In genomic region chr1:29657816-29658215, GRCh38 we compare ENCODE assay signal across 25 cellular contexts.
DNase-seq lines count a peak whose midpoint lies in the region; ATAC-seq and TF ChIP-seq lines count a peak whose summit lies in the region.
"Had no signal": no experiment of that assay in that cellular context is flagged by ENCODE, and none has a peak within 500 bp of the region (broad histone marks: within the 10 kb centered on the region; RNA-seq: fewer than 3 reads in every experiment).

No MANE protein-coding gene starts in this region.

- H3K27me3 ChIP-seq in endodermal cell (ENCODE audit: control insufficient read depth, insufficient read depth, low read length, poor library complexity, severe bottlenecking) (no peaks in the 10 kb centered on the region), GM23338 (ENCODE audit: insufficient read depth) (no peaks in the 10 kb centered on the region)
- H3K27me3 ChIP-seq: BLaER1, MG63 had no signal

- H3K4me1 ChIP-seq in endodermal cell (ENCODE audit: control insufficient read depth, insufficient read depth, low read length) (no peaks in the 10 kb centered on the region), GM23338 (ENCODE audit: insufficient read depth) (no peaks in the 10 kb centered on the region)
- H3K4me1 ChIP-seq: BLaER1 had no signal

- no peaks in the 10 kb centered on the region for H3K9me3 ChIP-seq in endodermal cell (ENCODE audit: control insufficient read depth, low read length)

- H3K9me3 Mint-ChIP-seq in natural killer cell treated with Interleukin-12 subunit alpha and Interleukin-12 subunit beta and Interleukin-15 and Interleukin-18, amount 100 ng/mL, for 72 hours: peaks cover 8% of the 10 kb centered on the region
- H3K9me3 Mint-ChIP-seq in natural killer cell: peaks cover 4% of the 10 kb centered on the region in 2 donors
- H3K9me3 Mint-ChIP-seq in endodermal cell: peaks cover 4% of the 10 kb centered on the region
- H3K9me3 Mint-ChIP-seq in progenitor cell of endocrine pancreas (ENCODE audit: low read depth): peaks cover 23% of the 10 kb centered on the region
- peaks cover 18% of the 10 kb centered on the region for H3K9me3 Mint-ChIP-seq in GM23338

- no peaks in the 10 kb centered on the region for H3K36me3 ChIP-seq in endodermal cell (ENCODE audit: control insufficient read depth, insufficient read depth, low read length)
- H3K36me3 ChIP-seq in GM23338 (ENCODE audit: insufficient read depth): no peaks in the 10 kb centered on the region
- H3K36me3 ChIP-seq: BLaER1, MG63 had no signal

- H3K4me2 ChIP-seq in GM23338: no peak overlapping the region
- H3K4me2 ChIP-seq: BLaER1 had no signal

- H3K79me2 ChIP-seq in GM23338 (replicated peaks; ENCODE audit: insufficient read depth): no peaks in the 10 kb centered on the region

- peaks cover 39 to 57% of the 10 kb centered on the region in 2 donors for H3K27me3 Mint-ChIP-seq in natural killer cell treated with Interleukin-12 subunit alpha and Interleukin-12 subunit beta and Interleukin-15 and Interleukin-18, amount 100 ng/mL, for 72 hours
- H3K27me3 Mint-ChIP-seq in natural killer cell (ENCODE audit: low read depth in 2 of 2) (peaks cover 24 to 44% of the 10 kb centered on the region in 2 donors), endodermal cell (ENCODE audit: insufficient read depth) (peaks cover 11% of the 10 kb centered on the region), progenitor cell of endocrine pancreas (no peaks in the 10 kb centered on the region), GM23338 (ENCODE audit: insufficient read depth, low read depth, poor library complexity) (peaks cover 9% of the 10 kb centered on the region)

- no peaks in the 10 kb centered on the region for H3F3A ChIP-seq in GM23338 (replicated peaks; ENCODE audit: low read depth)

- intact Hi-C loops in natural killer cell (cut with micrococcal nuclease): no loop called here
- intact Hi-C loops in left ventricle myocardium superior (cut with micrococcal nuclease): no loop called here

- no peaks in the 10 kb centered on the region for H3K4me1 Mint-ChIP-seq in natural killer cell treated with Interleukin-12 subunit alpha and Interleukin-12 subunit beta and Interleukin-15 and Interleukin-18, amount 100 ng/mL, for 72 hours (ENCODE audit: low read depth in 2 of 2)
- no peaks in the 10 kb centered on the region for H3K4me1 Mint-ChIP-seq in natural killer cell
- no peaks in the 10 kb centered on the region for H3K4me1 Mint-ChIP-seq in endodermal cell
- H3K4me1 Mint-ChIP-seq in progenitor cell of endocrine pancreas (ENCODE audit: low read depth): peaks cover 18% of the 10 kb centered on the region
- H3K4me1 Mint-ChIP-seq in GM23338: peaks cover 4% of the 10 kb centered on the region
- H3K4me1 Mint-ChIP-seq: CD4-positive, CD25-positive, alpha-beta regulatory T cell had no signal

- no peak overlapping the region for H3K9ac ChIP-seq in endodermal cell (ENCODE audit: extremely low read depth, low read length, poor library complexity, severe bottlenecking)
- H3K9ac ChIP-seq: BLaER1 had no signal

- no peak overlapping the region for H3K4me3 Mint-ChIP-seq in natural killer cell treated with Interleukin-12 subunit alpha and Interleukin-12 subunit beta and Interleukin-15 and Interleukin-18, amount 100 ng/mL, for 72 hours
- H3K4me3 Mint-ChIP-seq in natural killer cell (no peak overlapping the region), endodermal cell (no peak overlapping the region), progenitor cell of endocrine pancreas (ENCODE audit: low read depth) (no peak overlapping the region), GM23338 (no peak overlapping the region)
- H3K4me3 Mint-ChIP-seq: CD4-positive, CD25-positive, alpha-beta regulatory T cell had no signal

- H3K36me3 Mint-ChIP-seq in natural killer cell treated with Interleukin-12 subunit alpha and Interleukin-12 subunit beta and Interleukin-15 and Interleukin-18, amount 100 ng/mL, for 72 hours: peaks cover 7% of the 10 kb centered on the region
- H3K36me3 Mint-ChIP-seq in natural killer cell: peaks cover 9% of the 10 kb centered on the region
- H3K36me3 Mint-ChIP-seq in endodermal cell (ENCODE audit: low read depth): no peaks in the 10 kb centered on the region
- H3K36me3 Mint-ChIP-seq in progenitor cell of endocrine pancreas (ENCODE audit: insufficient read depth): peaks cover 9% of the 10 kb centered on the region
- no peaks in the 10 kb centered on the region; the same call in 2 of the 3 replicates for H3K36me3 Mint-ChIP-seq in GM23338 (ENCODE audit: low read depth)
- H3K36me3 Mint-ChIP-seq: CD4-positive, CD25-positive, alpha-beta regulatory T cell had no signal

- H3K27ac ChIP-seq in endodermal cell (ENCODE audit: low read depth, low read length): no peak overlapping the region
- H3K27ac ChIP-seq in GM23338 (ENCODE audit: low read depth): no peak overlapping the region
- H3K27ac ChIP-seq: BLaER1 had no signal

- H4K20me1 ChIP-seq in GM23338 (replicated peaks; ENCODE audit: insufficient read depth): no peaks in the 10 kb centered on the region
- H4K20me1 ChIP-seq: BLaER1 had no signal

- H3K4me3 ChIP-seq in endodermal cell (ENCODE audit: low read length) (no peak overlapping the region), GM23338 (no peak overlapping the region)
- H3K4me3 ChIP-seq: BLaER1, MG63 had no signal

- no peak for TF ChIP-seq CTCF in natural killer cell (IDR thresholded peaks at IDR 0.05)
- no peak for TF ChIP-seq CTCF in endodermal cell (conservative IDR thresholded peaks at IDR 0.05)
- TF ChIP-seq CTCF in progenitor cell of endocrine pancreas (IDR thresholded peaks at IDR 0.05; ENCODE audit: unreplicated experiment): no peak
- no peak for TF ChIP-seq CTCF in GM23338 (conservative IDR thresholded peaks at IDR 0.05; ENCODE audit: low read depth in 2 of 2)

- WGBS in endodermal cell (ENCODE audit: insufficient coverage in 1 of 2, insufficient read length in 1 of 2), 2 experiments: 82 to 89% methylated on average over 1 of the region's 2 CpGs

- no peak overlapping the region for H3K27ac Mint-ChIP-seq in natural killer cell treated with Interleukin-12 subunit alpha and Interleukin-12 subunit beta and Interleukin-15 and Interleukin-18, amount 100 ng/mL, for 72 hours
- H3K27ac Mint-ChIP-seq in natural killer cell: no peak overlapping the region
- no peak overlapping the region for H3K27ac Mint-ChIP-seq in endodermal cell
- H3K27ac Mint-ChIP-seq in progenitor cell of endocrine pancreas: no peak overlapping the region
- no peak overlapping the region for H3K27ac Mint-ChIP-seq in GM23338
- H3K27ac Mint-ChIP-seq: CD4-positive, CD25-positive, alpha-beta regulatory T cell had no signal

- no peaks in the 10 kb centered on the region for H3K9me2 ChIP-seq in GM23338 (ENCODE audit: insufficient read depth)

- ATAC-seq in natural killer cell treated with Interleukin-12 subunit alpha and Interleukin-12 subunit beta and Interleukin-15 and Interleukin-18, amount 100 ng/mL, for 72 hours: no peak
- ATAC-seq in natural killer cell (no peak), GM23338 (no peak), left ventricle myocardium superior (no peak)
- ATAC-seq: HCT116 had no signal

- peak; percentile 2 for DNase-seq in natural killer cell treated with Interleukin-12 subunit alpha and Interleukin-12 subunit beta and Interleukin-15 and Interleukin-18, amount 100 ng/mL, for 72 hours (ENCODE audit: low spot score)
- DNase-seq in natural killer cell: no peak
- DNase-seq in endodermal cell: peak; percentile 5
- peak; percentile 5 for DNase-seq in progenitor cell of endocrine pancreas (ENCODE audit: low spot score, unreplicated experiment)
- DNase-seq in NOMO-1 treated with DMSO at 0.1 percent for 48 hours (lab: John Stamatoyannopoulos, UW; ENCODE audit: unreplicated experiment): no peak
- DNase-seq in GM23338 (ENCODE audit: low spot score): no peak
- DNase-seq in NCI-H2107 treated with DMSO at 0.1 percent for 48 hours (lab: John Stamatoyannopoulos, UW; ENCODE audit: unreplicated experiment): no peak
- DNase-seq in left ventricle myocardium superior: no peak
- DNase-seq: CD4-positive, CD25-positive, alpha-beta regulatory T cell; DMS53; GOT3; IMR-90; KG1; MG63; NCI-H1105 treated with DMSO at 0.1 percent for 48 hours; NCI-H146; NCI-H1930; NCI-H2107; NCI-H446; NCI-H526; NCI-H82; RPMI8226; SHP77 had no signal

- H2AFZ ChIP-seq in GM23338: no peak overlapping the region

TF ChIP-seq in GM23338, 12 proteins besides CTCF, POLR2A, EP300 and RAD21:
- no peak for TF ChIP-seq REST (IDR thresholded peaks at IDR 0.05; ENCODE audit: unreplicated experiment)
- TF ChIP-seq EZH2phosphoT487 (IDR thresholded peaks at IDR 0.05; ENCODE audit: unreplicated experiment): no peak
- no peak for TF ChIP-seq JUNB (IDR thresholded peaks at IDR 0.05; ENCODE audit: unreplicated experiment)
- no peak for TF ChIP-seq CREB1 (CRISPR knock-in tag; IDR thresholded peaks at IDR 0.05; ENCODE audit: low read depth)
- no peak for TF ChIP-seq NANOG (IDR thresholded peaks at IDR 0.05; ENCODE audit: borderline replicate concordance)
- no peak for TF ChIP-seq STAT1 (IDR thresholded peaks at IDR 0.05; ENCODE audit: unreplicated experiment)
- no peak for TF ChIP-seq ZNF331 (CRISPR knock-in tag; IDR thresholded peaks at IDR 0.05; ENCODE audit: low read depth)

Comparison
In these comparisons a context has a peak if more than half of its experiments do, and no peak if none do; other contexts are left out.
1. DNase-seq: peak in natural killer cell treated with Interleukin-12 subunit alpha and Interleukin-12 subunit beta and Interleukin-15 and Interleukin-18, amount 100 ng/mL, for 72 hours (single experiment), endodermal cell (single experiment) and progenitor cell of endocrine pancreas (single experiment); none in natural killer cell (single experiment), NOMO-1 treated with DMSO at 0.1 percent for 48 hours (single experiment), GM23338 (single experiment), NCI-H2107 treated with DMSO at 0.1 percent for 48 hours (single experiment) and left ventricle myocardium superior (single experiment).